In genomic region chr14:71566276-71566675, GRCh38 we compare ENCODE assay signal across 13 cellular contexts.
A peak's percentile ranks its signal among the peaks of the same experiment; 100 is the strongest.
DNase-seq lines count a peak whose midpoint lies in the region; ATAC-seq lines count a peak whose summit lies in the region.
"Had no signal": no experiment of that assay in that cellular context is flagged by ENCODE, and none has a peak within 500 bp of the region (broad histone marks: within the 10 kb centered on the region; RNA-seq: fewer than 3 reads in every experiment).

No MANE protein-coding gene starts in this region.

- peaks cover 15% of the 10 kb centered on the region for H3K4me1 Mint-ChIP-seq in activated CD8-positive, alpha-beta memory T cell treated with anti-CD3 and anti-CD28 coated beads, Interleukin-2, amount 10 ng/mL, durations not matched to agents 7 days and 5 days
- H3K4me1 Mint-ChIP-seq in T-helper 17 cell = peaks cover 18% of the 10 kb centered on the region

- H3K9me3 ChIP-seq in T-helper 17 cell (ENCODE audit: control insufficient read depth, low read length, poor library complexity, severe bottlenecking) = no peaks in the 10 kb centered on the region
- H3K9me3 ChIP-seq: A549, testis had no signal

- CTCF ChIA-PET in activated CD8-positive, alpha-beta memory T cell treated with anti-CD3 and anti-CD28 coated beads, Interleukin-2, amount 10 ng/mL, durations not matched to agents 7 days and 5 days (lab: Charles Lee) = no interaction called here

- H3K4me3 Mint-ChIP-seq in activated CD8-positive, alpha-beta memory T cell treated with anti-CD3 and anti-CD28 coated beads, Interleukin-2, amount 10 ng/mL, durations not matched to agents 7 days and 5 days = no peak overlapping the region
- peak overlapping the region; percentile 58 for H3K4me3 Mint-ChIP-seq in T-helper 17 cell

- ATAC-seq in activated CD8-positive, alpha-beta memory T cell treated with anti-CD3 and anti-CD28 coated beads, Interleukin-2, amount 10 ng/mL, durations not matched to agents 7 days and 5 days = no peak
- ATAC-seq in HG03095 (IDR thresholded peaks at IDR 0.05; ENCODE audit: unreplicated experiment) = peak; percentile 64
- ATAC-seq in T-helper 17 cell = peak; percentile 41
- no peak for ATAC-seq in HG02884 (IDR thresholded peaks at IDR 0.05; ENCODE audit: unreplicated experiment)
- ATAC-seq: A549, esophagus mucosa had no signal

- peak overlapping the region; percentile 37 for H3K27ac Mint-ChIP-seq in activated CD8-positive, alpha-beta memory T cell treated with anti-CD3 and anti-CD28 coated beads, Interleukin-2, amount 10 ng/mL, durations not matched to agents 7 days and 5 days
- H3K27ac Mint-ChIP-seq in T-helper 17 cell = peak overlapping the region; percentile 83

- no peak for DNase-seq in activated CD8-positive, alpha-beta memory T cell treated with anti-CD3 and anti-CD28 coated beads, Interleukin-2, amount 10 ng/mL, durations not matched to agents 7 days and 5 days
- no peak for DNase-seq in activated CD8-positive, alpha-beta memory T cell treated with anti-CD3 and anti-CD28 coated beads, Interleukin-2, amount 50 U/mL, for 4 hours
- DNase-seq in T-helper 17 cell (no peak), SKM-1 treated with dmso at 0.1 percent for 144 hours (lab: John Stamatoyannopoulos, UW; ENCODE audit: unreplicated experiment) (no peak), DMS153 treated with DMSO at 0.1 percent for 48 hours (lab: John Stamatoyannopoulos, UW; ENCODE audit: unreplicated experiment) (no peak)
- DNase-seq in stimulated activated naive CD4-positive, alpha-beta T cell (lab: John Stamatoyannopoulos, UW) = no peak
- DNase-seq: brain microvascular endothelial cell, NCI-H510A treated with DMSO at 0.1 percent for 48 hours, testis had no signal

- H3K36me3 Mint-ChIP-seq in activated CD8-positive, alpha-beta memory T cell treated with anti-CD3 and anti-CD28 coated beads, Interleukin-2, amount 10 ng/mL, durations not matched to agents 7 days and 5 days = peaks cover 9% of the 10 kb centered on the region
- H3K36me3 Mint-ChIP-seq in T-helper 17 cell (ENCODE audit: low read depth) = peaks cover 2% of the 10 kb centered on the region

- no peaks in the 10 kb centered on the region for H3K27me3 Mint-ChIP-seq in activated CD8-positive, alpha-beta memory T cell treated with anti-CD3 and anti-CD28 coated beads, Interleukin-2, amount 10 ng/mL, durations not matched to agents 7 days and 5 days
- no peaks in the 10 kb centered on the region for H3K27me3 Mint-ChIP-seq in T-helper 17 cell

- H3K9me3 Mint-ChIP-seq in activated CD8-positive, alpha-beta memory T cell treated with anti-CD3 and anti-CD28 coated beads, Interleukin-2, amount 10 ng/mL, durations not matched to agents 7 days and 5 days (ENCODE audit: low read depth) = no peaks in the 10 kb centered on the region

Comparison
In these comparisons a context has a peak if more than half of its experiments do, and no peak if none do; other contexts are left out.
1. ATAC-seq: peak in HG03095 (single experiment) and T-helper 17 cell (single experiment); none in activated CD8-positive, alpha-beta memory T cell treated with anti-CD3 and anti-CD28 coated beads, Interleukin-2, amount 10 ng/mL, durations not matched to agents 7 days and 5 days (single experiment) and HG02884 (single experiment).